Comparison of ENCODE assay signal across 8 cellular contexts in genomic region chr13:30446122-30446500, GRCh38. TPM values are rescaled to one million over a fixed set of nuclear protein-coding genes. Genes with fewer than 3 reads are reported as not detected.
DNase-seq lines count a peak whose midpoint lies in the region; ATAC-seq and TF ChIP-seq lines count a peak whose summit lies in the region.

No MANE protein-coding gene starts in this region.

- peak; percentile 59 for DNase-seq in NCI-H526 treated with DMSO at 0.1 percent for 48 hours (lab: John Stamatoyannopoulos, UW)
- DNase-seq in NCI-H526 (lab: John Stamatoyannopoulos, UW), result no peak
- DNase-seq in SJCRH30, result no peak
- no peak for DNase-seq in thoracic aorta (ENCODE audit: low spot score)
- no peak for DNase-seq in effector CD8-positive, alpha-beta T cell (lab: John Stamatoyannopoulos, UW)
- DNase-seq in SKM-1 treated with dmso at 0.1 percent for 144 hours (lab: John Stamatoyannopoulos, UW; ENCODE audit: unreplicated experiment), result no peak

- H3K9me3 ChIP-seq in SJCRH30 (replicated peaks) (no peaks in the 10 kb centered on the region), thoracic aorta (no peaks in the 10 kb centered on the region)

- H3K27me3 ChIP-seq in SJCRH30 (no peaks in the 10 kb centered on the region), layer of hippocampus (ENCODE audit: control insufficient read depth, insufficient read depth, low read length) (no peaks in the 10 kb centered on the region), thoracic aorta (replicated peaks; ENCODE audit: insufficient read depth) (no peaks in the 10 kb centered on the region)

- ATAC-seq in thoracic aorta (ENCODE audit: insufficient number of reproducible peaks, low FRiP score, low read depth) (no peak), GM21825 (IDR thresholded peaks at IDR 0.05; ENCODE audit: unreplicated experiment) (no peak)

- peak overlapping the region; percentile 57 for H3K4me3 ChIP-seq in SJCRH30
- H3K4me3 ChIP-seq in thoracic aorta, result peak overlapping the region; percentile 61

- peak overlapping the region; percentile 70 for H3K27ac ChIP-seq in SJCRH30
- H3K27ac ChIP-seq in layer of hippocampus (ENCODE audit: low read depth, low read length), result peak overlapping the region; percentile 1
- H3K27ac ChIP-seq in thoracic aorta, result peak overlapping the region; percentile 74 to 88

- H3K36me3 ChIP-seq in SJCRH30 (no peaks in the 10 kb centered on the region), thoracic aorta (no peaks in the 10 kb centered on the region)

- TF ChIP-seq CTCF in thoracic aorta (IDR thresholded peaks at IDR 0.05), result no peak

- H3K4me1 ChIP-seq in SJCRH30 (peaks cover 4% of the 10 kb centered on the region; the same call in 1 of the 2 replicates), thoracic aorta (ENCODE audit: control insufficient read depth in 1 of 2, low read depth in 2 of 2) (peaks cover 3 to 9% of the 10 kb centered on the region in 2 donors)

RNA-seq across cellular contexts. Expression of gene HMGB1, which starts 19.6 kb away (rescaled TPM):
- total RNA-seq in SJCRH30 (2014; rRNA removed; shearing (Covaris generic)), result 1,487 and 1,662 TPM in 2 replicates
- 100 to 1,000 TPM; 188 to 369 TPM for total RNA-seq in thoracic aorta

RNA-seq across cellular contexts. Expression of gene UBE2L5, which starts 23.8 kb away (rescaled TPM):
- total RNA-seq in SJCRH30 (2014; rRNA removed; shearing (Covaris generic)), result not detected in 2 replicates
- 1 to 10 TPM in 1 of 2 donors, not detected in 1; 1.1 TPM for total RNA-seq in thoracic aorta

Comparison
In these comparisons a context has a peak if more than half of its experiments do, and no peak if none do; other contexts are left out.
1. H3K27ac ChIP-seq: peak in every context shown above with its lines; median percentile 81 in thoracic aorta; 70 in SJCRH30; 1 in layer of hippocampus.